ENCODE assay signal across 8 cellular contexts in the genomic region with DNA sequence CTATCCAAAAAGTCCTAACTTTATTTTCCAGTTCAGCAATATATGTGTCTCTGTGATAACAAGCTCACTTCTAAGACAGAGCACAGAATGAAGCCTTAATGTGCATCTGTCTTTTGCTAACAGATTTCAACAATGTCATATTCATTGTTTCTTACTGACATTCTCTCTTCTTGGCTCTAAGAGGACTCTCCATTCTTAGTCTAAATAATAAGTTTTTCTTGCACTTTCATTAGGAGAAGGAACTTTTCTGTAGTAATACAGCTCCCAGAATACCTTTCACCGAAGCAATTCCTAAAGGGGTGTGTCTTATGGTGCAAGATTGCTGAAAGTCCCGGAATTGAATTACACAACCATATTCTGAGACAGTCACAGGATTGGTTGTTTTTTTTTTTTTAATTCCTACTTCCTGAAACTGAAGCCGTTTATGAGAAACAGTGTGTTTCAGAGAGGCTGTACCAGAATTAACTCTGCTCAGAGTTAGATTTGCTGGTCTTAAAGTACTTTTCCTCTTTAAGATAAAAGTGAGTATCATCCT. TPM values are rescaled to one million over a fixed set of nuclear protein-coding genes. Genes with fewer than 3 reads are reported as not detected.
A peak's percentile ranks its signal among the peaks of the same experiment; 100 is the strongest.
DNase-seq lines count a peak whose midpoint lies in the region; ATAC-seq, FAIRE-seq and TF ChIP-seq lines count a peak whose summit lies in the region.

A gene (plus strand): TSS at position 421 of the 535 bp plus-strand sequence.

- intact Hi-C loops in pancreas (cut with DNase I), result no loop called here

- peak; percentile 98 for FAIRE-seq in pancreas (lab: Jason Lieb, UNC)

- H3K27me3 Mint-ChIP-seq in T-helper 17 cell, result no peaks in the 10 kb centered on the region

- H3K27ac ChIP-seq in fibroblast of lung (ENCODE audit: insufficient read depth, low read length) (peak within 1 kb of the TSS; percentile 67), pancreas (peak within 1 kb of the TSS; percentile 12 to 86 (median 46))

- H3K4me1 ChIP-seq in fibroblast of lung (ENCODE audit: control insufficient read depth, extremely low read depth, insufficient read depth, low read length), result peaks cover 2% of the 10 kb centered on the region
- H3K4me1 ChIP-seq in pancreas, result peaks cover 0 to 16% (median 15%) of the 10 kb centered on the region in 3 donors

- peak within 1 kb of the TSS; percentile 75 for H3K4me2 ChIP-seq in fibroblast of lung (ENCODE audit: extremely low read depth, insufficient read depth, low read length)

- DNase-seq in EL (peak; percentile 82), HT1080 (ENCODE audit: low read depth) (peak; percentile 82), T-helper 17 cell (no peak), fibroblast of lung (ENCODE audit: low read depth in 2 of 2) (peak; percentile 83 to 97), pancreas (peak in 3 of 6 donors; percentile 28 to 44 (median 37)), COR-L47 (lab: John Stamatoyannopoulos, UW) (no peak)
- no peak for DNase-seq in NK-92 treated with Interleukin-12 subunit alpha and Interleukin-12 subunit beta, amount 100 ng/mL, for 24 hours (lab: John Stamatoyannopoulos, UW)

- H3K4me3 ChIP-seq in fibroblast of lung (replicated peaks in 1 of 4; ENCODE audit: control extremely low read depth in 1 of 4, insufficient read depth in 1 of 4, low read depth in 3 of 4, low read length in 4 of 4) (peak within 1 kb of the TSS; percentile 38 to 81 (median 66)), pancreas (peak within 1 kb of the TSS; percentile 6 to 42 (median 16))

- H3K36me3 ChIP-seq in fibroblast of lung (ENCODE audit: control insufficient read depth, insufficient read depth, low read length) (no peaks in the 10 kb centered on the region), pancreas (no peaks in the 10 kb centered on the region)

- H4K20me1 ChIP-seq in fibroblast of lung (ENCODE audit: control insufficient read depth, extremely low read depth, insufficient read depth, low read length), result no peaks in the 10 kb centered on the region

- 0 to 2% methylated on average over 3 of the region's 3 CpGs for WGBS in pancreas, 2 donors

- H3K9ac ChIP-seq in fibroblast of lung (ENCODE audit: insufficient read depth, low read length), result peak within 1 kb of the TSS; percentile 43

- no peak for TF ChIP-seq CTCF in fibroblast of lung (conservative IDR thresholded peaks at IDR 0.05 in 1 of 2, IDR thresholded peaks at IDR 0.05 in 1 of 2; ENCODE audit: low read depth in 1 of 2, low read length in 2 of 2)
- TF ChIP-seq CTCF in pancreas (IDR thresholded peaks at IDR 0.05), result no peak

- H3K9me3 ChIP-seq in T-helper 17 cell (ENCODE audit: control insufficient read depth, low read length, poor library complexity, severe bottlenecking) (no peaks in the 10 kb centered on the region), fibroblast of lung (ENCODE audit: control insufficient read depth, insufficient read depth, low read depth, low read length) (no peaks in the 10 kb centered on the region), pancreas (no peaks in the 10 kb centered on the region)

- peak; percentile 66 for ATAC-seq in GM21526 (IDR thresholded peaks at IDR 0.05; ENCODE audit: low FRiP score, unreplicated experiment)
- ATAC-seq in T-helper 17 cell, result peak; percentile 91
- peak; percentile 97 to 99 (median 98) for ATAC-seq in pancreas

- peak within 1 kb of the TSS; percentile 95 for H2AFZ ChIP-seq in fibroblast of lung (ENCODE audit: low read length)

- H3K4me1 Mint-ChIP-seq in T-helper 17 cell, result peaks cover 21% of the 10 kb centered on the region

- peak within 1 kb of the TSS; percentile 84 for H3K4me3 Mint-ChIP-seq in T-helper 17 cell

- H3K36me3 Mint-ChIP-seq in T-helper 17 cell (ENCODE audit: low read depth), result no peaks in the 10 kb centered on the region

- H3K27ac Mint-ChIP-seq in T-helper 17 cell, result peak within 1 kb of the TSS; percentile 94

- H3K79me2 ChIP-seq in fibroblast of lung (ENCODE audit: control insufficient read depth, insufficient read depth, low read length), result no peaks in the 10 kb centered on the region

- no peaks in the 10 kb centered on the region for H3K27me3 ChIP-seq in fibroblast of lung (ENCODE audit: control insufficient read depth, insufficient read depth, low read length)
- H3K27me3 ChIP-seq in pancreas, result no peaks in the 10 kb centered on the region

RNA-seq across cellular contexts. Expression of the gene that starts here (rescaled TPM):
- 3.7 and 5.1 TPM in 2 replicates for total RNA-seq in HT1080 (2014; rRNA removed; shearing (Covaris generic))
- polyA plus RNA-seq in HT1080 (2015; cell fraction: cytosol; rRNA removed), result 3.2 TPM in 2 replicates
- polyA plus RNA-seq in HT1080 (2015; cell fraction: nucleus; rRNA removed), result 6.4 and 7.3 TPM in 2 replicates
- 10 to 100 TPM in 1 of 2 donors, 1 to 10 TPM in 1; 7.1 to 18.2 TPM for total RNA-seq in T-helper 17 cell
- 30.8 and 50.2 TPM in 2 replicates for total RNA-seq in fibroblast of lung
- polyA plus RNA-seq in fibroblast of lung, result 6.2 and 9.3 TPM in 2 replicates
- polyA plus RNA-seq in fibroblast of lung (2012), result 4.3 and 7.2 TPM in 2 replicates
- polyA minus RNA-seq in fibroblast of lung (ENCODE audit: low replicate concordance), result 2.9 and 3.9 TPM in 2 replicates
- total RNA-seq in pancreas, result 10 to 100 TPM in 2 of 6 donors, 1 to 10 TPM in 4; 4.8 to 18.1 (median 7.0) TPM
- polyA plus RNA-seq in pancreas, result 1 to 10 TPM; 5.6 to 5.8 TPM

Comparison
In these comparisons a context has a peak if more than half of its experiments do, and no peak if none do; other contexts are left out.
1. DNase-seq: peak in EL (single experiment), HT1080 (single experiment) and fibroblast of lung (2 of 2); none in T-helper 17 cell (0 of 3), COR-L47 (single experiment) and NK-92 treated with Interleukin-12 subunit alpha and Interleukin-12 subunit beta, amount 100 ng/mL, for 24 hours (single experiment).
2. Peak in every context shown above with its lines, with median percentiles within 50 percentile points of each other: ATAC-seq.